1 cellular context compared by ENCODE assay signal in the genomic region with DNA sequence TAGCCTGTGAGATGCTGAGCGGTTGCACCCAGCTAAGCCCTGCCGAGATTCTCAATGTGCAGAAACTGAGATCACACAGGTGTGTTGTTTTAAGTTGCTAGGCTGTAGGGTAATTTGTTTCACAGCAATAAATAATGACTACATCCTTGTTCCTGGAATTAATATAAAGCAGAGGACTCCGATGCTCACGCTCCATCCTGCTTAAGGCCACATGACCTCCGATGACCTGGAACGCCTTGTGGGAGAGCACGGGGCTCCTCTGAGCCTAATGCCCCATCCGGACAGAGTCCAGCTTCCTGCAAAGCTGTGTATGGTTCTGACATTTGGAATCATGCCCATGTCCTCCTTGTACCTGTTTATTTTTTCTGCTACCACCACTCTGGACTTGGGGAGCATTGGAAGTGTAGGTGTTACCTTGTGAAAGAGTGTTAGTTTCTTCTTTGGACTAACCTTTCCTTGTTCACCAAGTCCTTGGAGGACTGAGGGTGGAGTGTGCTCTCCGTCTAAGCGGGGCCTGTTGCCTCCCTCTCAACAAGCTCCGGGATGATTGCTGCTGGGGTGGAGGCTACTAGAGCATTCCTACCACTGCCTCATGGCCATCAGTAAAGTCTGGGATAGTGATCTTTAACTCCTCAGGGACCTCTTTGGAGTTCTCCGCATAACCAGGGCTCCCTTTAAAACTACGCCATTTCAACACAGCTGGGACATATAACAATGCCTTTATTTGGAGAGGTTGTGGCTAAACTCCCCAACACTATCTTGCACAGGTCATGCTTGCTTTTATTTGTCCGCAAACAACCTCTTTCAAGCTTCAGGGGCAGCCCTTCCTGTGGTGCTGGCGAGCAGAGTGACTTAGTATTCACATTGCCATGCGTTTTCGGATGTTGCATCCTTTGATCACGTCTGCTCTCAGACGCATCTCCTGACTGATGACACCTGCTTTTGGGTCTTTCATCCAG.
TF ChIP-seq lines count a peak whose summit lies in the region.

No MANE protein-coding gene starts in this region.

TF ChIP-seq in HepG2, 621 proteins besides CTCF, POLR2A, EP300 and RAD21 (continued from another document and continues in another):
- TF ChIP-seq, protein P1, sequence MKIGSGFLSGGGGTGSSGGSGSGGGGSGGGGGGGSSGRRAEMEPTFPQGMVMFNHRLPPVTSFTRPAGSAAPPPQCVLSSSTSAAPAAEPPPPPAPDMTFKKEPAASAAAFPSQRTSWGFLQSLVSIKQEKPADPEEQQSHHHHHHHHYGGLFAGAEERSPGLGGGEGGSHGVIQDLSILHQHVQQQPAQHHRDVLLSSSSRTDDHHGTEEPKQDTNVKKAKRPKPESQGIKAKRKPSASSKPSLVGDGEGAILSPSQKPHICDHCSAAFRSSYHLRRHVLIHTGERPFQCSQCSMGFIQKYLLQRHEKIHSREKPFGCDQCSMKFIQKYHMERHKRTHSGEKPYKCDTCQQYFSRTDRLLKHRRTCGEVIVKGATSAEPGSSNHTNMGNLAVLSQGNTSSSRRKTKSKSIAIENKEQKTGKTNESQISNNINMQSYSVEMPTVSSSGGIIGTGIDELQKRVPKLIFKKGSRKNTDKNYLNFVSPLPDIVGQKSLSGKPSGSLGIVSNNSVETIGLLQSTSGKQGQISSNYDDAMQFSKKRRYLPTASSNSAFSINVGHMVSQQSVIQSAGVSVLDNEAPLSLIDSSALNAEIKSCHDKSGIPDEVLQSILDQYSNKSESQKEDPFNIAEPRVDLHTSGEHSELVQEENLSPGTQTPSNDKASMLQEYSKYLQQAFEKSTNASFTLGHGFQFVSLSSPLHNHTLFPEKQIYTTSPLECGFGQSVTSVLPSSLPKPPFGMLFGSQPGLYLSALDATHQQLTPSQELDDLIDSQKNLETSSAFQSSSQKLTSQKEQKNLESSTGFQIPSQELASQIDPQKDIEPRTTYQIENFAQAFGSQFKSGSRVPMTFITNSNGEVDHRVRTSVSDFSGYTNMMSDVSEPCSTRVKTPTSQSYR (CRISPR knock-in tag; IDR thresholded peaks at IDR 0.05; ENCODE audit: borderline replicate concordance), result peak; percentile 47; the same call in 1 of the 2 replicates
- TF ChIP-seq, protein P2, sequence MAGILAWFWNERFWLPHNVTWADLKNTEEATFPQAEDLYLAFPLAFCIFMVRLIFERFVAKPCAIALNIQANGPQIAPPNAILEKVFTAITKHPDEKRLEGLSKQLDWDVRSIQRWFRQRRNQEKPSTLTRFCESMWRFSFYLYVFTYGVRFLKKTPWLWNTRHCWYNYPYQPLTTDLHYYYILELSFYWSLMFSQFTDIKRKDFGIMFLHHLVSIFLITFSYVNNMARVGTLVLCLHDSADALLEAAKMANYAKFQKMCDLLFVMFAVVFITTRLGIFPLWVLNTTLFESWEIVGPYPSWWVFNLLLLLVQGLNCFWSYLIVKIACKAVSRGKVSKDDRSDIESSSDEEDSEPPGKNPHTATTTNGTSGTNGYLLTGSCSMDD (CRISPR knock-in tag; IDR thresholded peaks at IDR 0.05), result no peak
- no peak for TF ChIP-seq ZNF550 (CRISPR knock-in tag; IDR thresholded peaks at IDR 0.05; ENCODE audit: borderline replicate concordance)
- TF ChIP-seq ZNF253 (CRISPR knock-in tag; IDR thresholded peaks at IDR 0.05; ENCODE audit: borderline replicate concordance), result no peak
- TF ChIP-seq NFE2 (CRISPR knock-in tag; IDR thresholded peaks at IDR 0.05), result no peak
- no peak for TF ChIP-seq ARNT2 (CRISPR knock-in tag; IDR thresholded peaks at IDR 0.05; ENCODE audit: low read depth)
- no peak for TF ChIP-seq ZNF256 (CRISPR knock-in tag; conservative IDR thresholded peaks at IDR 0.05)
- TF ChIP-seq ZKSCAN1 (IDR thresholded peaks at IDR 0.05; ENCODE audit: low read length), result no peak
- peak; percentile 54; the same call in 1 of the 2 replicates for TF ChIP-seq ZNF644 (CRISPR knock-in tag; IDR thresholded peaks at IDR 0.05; ENCODE audit: low read depth)
- no peak for TF ChIP-seq ATF6 (CRISPR knock-in tag; conservative IDR thresholded peaks at IDR 0.05)
- TF ChIP-seq NCOR1 (IDR thresholded peaks at IDR 0.05; ENCODE audit: borderline replicate concordance, low read length), result 0 out of 2 replicates have a peak, but pooled peaks have one; percentile 43
- 0 out of 2 replicates have a peak, but pooled peaks have one; percentile 30 for TF ChIP-seq MIER2 (CRISPR knock-in tag; IDR thresholded peaks at IDR 0.05)
- peak; percentile 96 for TF ChIP-seq ZSCAN21 (CRISPR knock-in tag; IDR thresholded peaks at IDR 0.05; ENCODE audit: borderline replicate concordance)
- TF ChIP-seq ATM (IDR thresholded peaks at IDR 0.05; ENCODE audit: borderline replicate concordance), result no peak
- peak; percentile 25; the same call in 1 of the 2 replicates for TF ChIP-seq SMC3 (IDR thresholded peaks at IDR 0.05; ENCODE audit: low read length)
- no peak for TF ChIP-seq ZMAT3 (CRISPR knock-in tag; conservative IDR thresholded peaks at IDR 0.05)
- TF ChIP-seq DDIT3 (CRISPR knock-in tag; IDR thresholded peaks at IDR 0.05), result no peak
- no peak for TF ChIP-seq ZNF251 (CRISPR knock-in tag; IDR thresholded peaks at IDR 0.05)
- no peak for TF ChIP-seq ADNP (CRISPR knock-in tag; IDR thresholded peaks at IDR 0.05)
- TF ChIP-seq FOXC1 (CRISPR knock-in tag; IDR thresholded peaks at IDR 0.05; ENCODE audit: borderline replicate concordance), result peak; percentile 80; the same call in 1 of the 2 replicates
- TF ChIP-seq ZSCAN22 (CRISPR knock-in tag; IDR thresholded peaks at IDR 0.05), result no peak
- TF ChIP-seq HES4 (CRISPR knock-in tag; IDR thresholded peaks at IDR 0.05; ENCODE audit: borderline replicate concordance), result no peak
- TF ChIP-seq TBP (CRISPR knock-in tag; IDR thresholded peaks at IDR 0.05), result no peak
- no peak for TF ChIP-seq HNRNPH1 (optimal IDR thresholded peaks at IDR 0.05; ENCODE audit: low read depth, low read length)
- no peak for TF ChIP-seq NFE2L2 (IDR thresholded peaks at IDR 0.05; ENCODE audit: low read length)
- no peak for TF ChIP-seq FOXK1 (CRISPR knock-in tag; IDR thresholded peaks at IDR 0.05; ENCODE audit: borderline replicate concordance, low read depth)
- no peak for TF ChIP-seq ZFP36L2 (CRISPR knock-in tag; IDR thresholded peaks at IDR 0.05)
- peak; percentile 65 for TF ChIP-seq ZNF652 (CRISPR knock-in tag; IDR thresholded peaks at IDR 0.05; ENCODE audit: borderline replicate concordance, low read depth)
- TF ChIP-seq ZNF749 (CRISPR knock-in tag; IDR thresholded peaks at IDR 0.05; ENCODE audit: borderline replicate concordance), result peak; percentile 49; the same call in 1 of the 2 replicates
- no peak for TF ChIP-seq AKNA (CRISPR knock-in tag; IDR thresholded peaks at IDR 0.05; ENCODE audit: borderline replicate concordance)
- peak; percentile 71; the same call in 1 of the 2 replicates for TF ChIP-seq MEIS2 (CRISPR knock-in tag; IDR thresholded peaks at IDR 0.05)
- TF ChIP-seq ZNF326 (CRISPR knock-in tag; IDR thresholded peaks at IDR 0.05; ENCODE audit: borderline replicate concordance), result no peak
- no peak for TF ChIP-seq ZNF10 (CRISPR knock-in tag; IDR thresholded peaks at IDR 0.05; ENCODE audit: borderline replicate concordance, low read depth)
- no peak for TF ChIP-seq POGZ (CRISPR knock-in tag; IDR thresholded peaks at IDR 0.05)
- TF ChIP-seq ZFY (CRISPR knock-in tag; IDR thresholded peaks at IDR 0.05), result peak; percentile 56; the same call in 1 of the 2 replicates
- TF ChIP-seq, protein P3, sequence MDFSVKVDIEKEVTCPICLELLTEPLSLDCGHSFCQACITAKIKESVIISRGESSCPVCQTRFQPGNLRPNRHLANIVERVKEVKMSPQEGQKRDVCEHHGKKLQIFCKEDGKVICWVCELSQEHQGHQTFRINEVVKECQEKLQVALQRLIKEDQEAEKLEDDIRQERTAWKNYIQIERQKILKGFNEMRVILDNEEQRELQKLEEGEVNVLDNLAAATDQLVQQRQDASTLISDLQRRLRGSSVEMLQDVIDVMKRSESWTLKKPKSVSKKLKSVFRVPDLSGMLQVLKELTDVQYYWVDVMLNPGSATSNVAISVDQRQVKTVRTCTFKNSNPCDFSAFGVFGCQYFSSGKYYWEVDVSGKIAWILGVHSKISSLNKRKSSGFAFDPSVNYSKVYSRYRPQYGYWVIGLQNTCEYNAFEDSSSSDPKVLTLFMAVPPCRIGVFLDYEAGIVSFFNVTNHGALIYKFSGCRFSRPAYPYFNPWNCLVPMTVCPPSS (IDR thresholded peaks at IDR 0.05), result no peak
- no peak for TF ChIP-seq SIX1 (CRISPR knock-in tag; IDR thresholded peaks at IDR 0.05; ENCODE audit: borderline replicate concordance)
- peak; percentile 33; the same call in 1 of the 2 replicates for TF ChIP-seq ZMYM3 (CRISPR knock-in tag; IDR thresholded peaks at IDR 0.05)
- TF ChIP-seq DPF2 (CRISPR knock-in tag; IDR thresholded peaks at IDR 0.05; ENCODE audit: borderline replicate concordance, low read depth), result no peak
- no peak for TF ChIP-seq CBX1 (IDR thresholded peaks at IDR 0.05; ENCODE audit: low read depth)
- TF ChIP-seq IKZF4 (CRISPR knock-in tag; IDR thresholded peaks at IDR 0.05; ENCODE audit: borderline replicate concordance, low read depth, not compliant biosample characterization), result no peak
- TF ChIP-seq, protein P4, sequence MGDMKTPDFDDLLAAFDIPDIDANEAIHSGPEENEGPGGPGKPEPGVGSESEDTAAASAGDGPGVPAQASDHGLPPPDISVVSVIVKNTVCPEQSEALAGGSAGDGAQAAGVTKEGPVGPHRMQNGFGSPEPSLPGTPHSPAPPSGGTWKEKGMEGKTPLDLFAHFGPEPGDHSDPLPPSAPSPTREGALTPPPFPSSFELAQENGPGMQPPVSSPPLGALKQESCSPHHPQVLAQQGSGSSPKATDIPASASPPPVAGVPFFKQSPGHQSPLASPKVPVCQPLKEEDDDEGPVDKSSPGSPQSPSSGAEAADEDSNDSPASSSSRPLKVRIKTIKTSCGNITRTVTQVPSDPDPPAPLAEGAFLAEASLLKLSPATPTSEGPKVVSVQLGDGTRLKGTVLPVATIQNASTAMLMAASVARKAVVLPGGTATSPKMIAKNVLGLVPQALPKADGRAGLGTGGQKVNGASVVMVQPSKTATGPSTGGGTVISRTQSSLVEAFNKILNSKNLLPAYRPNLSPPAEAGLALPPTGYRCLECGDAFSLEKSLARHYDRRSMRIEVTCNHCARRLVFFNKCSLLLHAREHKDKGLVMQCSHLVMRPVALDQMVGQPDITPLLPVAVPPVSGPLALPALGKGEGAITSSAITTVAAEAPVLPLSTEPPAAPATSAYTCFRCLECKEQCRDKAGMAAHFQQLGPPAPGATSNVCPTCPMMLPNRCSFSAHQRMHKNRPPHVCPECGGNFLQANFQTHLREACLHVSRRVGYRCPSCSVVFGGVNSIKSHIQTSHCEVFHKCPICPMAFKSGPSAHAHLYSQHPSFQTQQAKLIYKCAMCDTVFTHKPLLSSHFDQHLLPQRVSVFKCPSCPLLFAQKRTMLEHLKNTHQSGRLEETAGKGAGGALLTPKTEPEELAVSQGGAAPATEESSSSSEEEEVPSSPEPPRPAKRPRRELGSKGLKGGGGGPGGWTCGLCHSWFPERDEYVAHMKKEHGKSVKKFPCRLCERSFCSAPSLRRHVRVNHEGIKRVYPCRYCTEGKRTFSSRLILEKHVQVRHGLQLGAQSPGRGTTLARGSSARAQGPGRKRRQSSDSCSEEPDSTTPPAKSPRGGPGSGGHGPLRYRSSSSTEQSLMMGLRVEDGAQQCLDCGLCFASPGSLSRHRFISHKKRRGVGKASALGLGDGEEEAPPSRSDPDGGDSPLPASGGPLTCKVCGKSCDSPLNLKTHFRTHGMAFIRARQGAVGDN (CRISPR knock-in tag; IDR thresholded peaks at IDR 0.05), result peak; percentile 72
- no peak for TF ChIP-seq ZNF383 (CRISPR knock-in tag; IDR thresholded peaks at IDR 0.05; ENCODE audit: borderline replicate concordance)
